Comparison of ENCODE assay signal across 13 cellular contexts in genomic region chr2:144607899-144608477, GRCh38.
DNase-seq lines count a peak whose midpoint lies in the region; ATAC-seq and TF ChIP-seq lines count a peak whose summit lies in the region.
"Had no signal": no experiment of that assay in that cellular context is flagged by ENCODE, and none has a peak within 500 bp of the region (broad histone marks: within the 10 kb centered on the region; RNA-seq: fewer than 3 reads in every experiment).

No MANE protein-coding gene starts in this region.

- H3K36me3 Mint-ChIP-seq in T-helper 17 cell (ENCODE audit: low read depth) (no peaks in the 10 kb centered on the region), nephron progenitor cell (ENCODE audit: low read depth) (no peaks in the 10 kb centered on the region)

- ATAC-seq in lung (ENCODE audit: insufficient read depth, low FRiP score) (peak; percentile 55), T-helper 17 cell (no peak)
- ATAC-seq: activated CD8-positive, alpha-beta T cell treated with anti-CD3 and anti-CD28 coated beads, Interleukin-2, amount 10 ng/mL, durations not matched to agents 7 days and 5 days; gastrocnemius medialis had no signal

- H3K9me3 ChIP-seq in lung (ENCODE audit: control insufficient read depth in 2 of 2, insufficient read depth in 1 of 2, low read length in 1 of 2) (no peaks in the 10 kb centered on the region), tibial nerve (no peaks in the 10 kb centered on the region), hepatocyte (ENCODE audit: low read depth) (no peaks in the 10 kb centered on the region), T-helper 17 cell (ENCODE audit: control insufficient read depth, low read length, poor library complexity, severe bottlenecking) (no peaks in the 10 kb centered on the region)
- H3K9me3 ChIP-seq: gastrocnemius medialis had no signal

- DNase-seq in SIG-M5 treated with dmso at 0.1 percent for 504 hours (lab: John Stamatoyannopoulos, UW; ENCODE audit: unreplicated experiment) = peak; percentile 42
- DNase-seq in SIG-M5 (lab: John Stamatoyannopoulos, UW) = no peak
- DNase-seq in caudate nucleus (lab: John Stamatoyannopoulos, UW) = no peak
- DNase-seq in lung (ENCODE audit: low spot score) = peak; percentile 32
- DNase-seq in tibial nerve (ENCODE audit: low spot score in 2 of 2) = peak; percentile 14 to 25
- no peak for DNase-seq in hepatocyte (ENCODE audit: low spot score)
- no peak for DNase-seq in T-helper 17 cell
- no peak for DNase-seq in nephron progenitor cell
- DNase-seq: activated CD8-positive, alpha-beta T cell treated with anti-CD3 and anti-CD28 coated beads, Interleukin-2, amount 10 ng/mL, durations not matched to agents 7 days and 5 days; NCI-H2227 treated with DMSO at 0.1 percent for 48 hours; stimulated activated CD4-positive, alpha-beta T cell treated with anti-CD3 and anti-CD28 coated beads, Interleukin-2, amount 100 ng/mL, for 48 hours had no signal

- H3K36me3 ChIP-seq in lung (ENCODE audit: control insufficient read depth in 2 of 2, insufficient read depth in 2 of 2, low read length in 2 of 2) (no peaks in the 10 kb centered on the region), tibial nerve (no peaks in the 10 kb centered on the region), hepatocyte (replicated peaks; ENCODE audit: insufficient read depth, low read depth) (no peaks in the 10 kb centered on the region)
- H3K36me3 ChIP-seq: gastrocnemius medialis had no signal

- no peaks in the 10 kb centered on the region for H3K9me2 ChIP-seq in hepatocyte (replicated peaks; ENCODE audit: insufficient read depth)

- no peak overlapping the region for H3K27ac Mint-ChIP-seq in T-helper 17 cell
- H3K27ac Mint-ChIP-seq in nephron progenitor cell = no peak overlapping the region
- H3K27ac Mint-ChIP-seq: activated CD8-positive, alpha-beta T cell treated with anti-CD3 and anti-CD28 coated beads, Interleukin-2, amount 10 ng/mL, durations not matched to agents 7 days and 5 days had no signal

- H3K4me2 ChIP-seq in hepatocyte = no peak overlapping the region

- H3K27ac ChIP-seq in caudate nucleus (ENCODE audit: low read depth, low read length) = peak overlapping the region; percentile 49
- peak overlapping the region in 1 of 2 donors; percentile 18 for H3K27ac ChIP-seq in lung (ENCODE audit: low read depth in 1 of 2, low read length in 1 of 2)
- H3K27ac ChIP-seq in tibial nerve = peak overlapping the region in 2 of 4 donors; percentile 72 to 73
- H3K27ac ChIP-seq in hepatocyte = no peak overlapping the region
- H3K27ac ChIP-seq: SK-N-MC had no signal

- H3K79me2 ChIP-seq in hepatocyte = no peaks in the 10 kb centered on the region

- 36 to 58% methylated on average over 6 of the region's 6 CpGs for WGBS in lung, 2 donors
- WGBS in tibial nerve, 2 donors = 58 to 64% methylated on average over 6 of the region's 6 CpGs
- 95% methylated on average over 6 of the region's 6 CpGs for WGBS in hepatocyte (ENCODE audit: low lambda C conversion rate, missing lambda C conversion rate)

- H3K4me1 Mint-ChIP-seq in T-helper 17 cell (peaks cover 2% of the 10 kb centered on the region), nephron progenitor cell (peaks cover 15% of the 10 kb centered on the region)

- H3K4me3 Mint-ChIP-seq in T-helper 17 cell = no peak overlapping the region
- no peak overlapping the region for H3K4me3 Mint-ChIP-seq in nephron progenitor cell
- H3K4me3 Mint-ChIP-seq: activated CD8-positive, alpha-beta T cell treated with anti-CD3 and anti-CD28 coated beads, Interleukin-2, amount 10 ng/mL, durations not matched to agents 7 days and 5 days had no signal

- no peak for TF ChIP-seq POLR2A in tibial nerve (IDR thresholded peaks at IDR 0.05)

- no peak overlapping the region for H3K4me3 ChIP-seq in lung
- no peak overlapping the region for H3K4me3 ChIP-seq in tibial nerve
- no peak overlapping the region for H3K4me3 ChIP-seq in hepatocyte
- H3K4me3 ChIP-seq: gastrocnemius medialis, SK-N-MC had no signal

- no peaks in the 10 kb centered on the region for H3K9me3 Mint-ChIP-seq in nephron progenitor cell

- H3K27me3 Mint-ChIP-seq in T-helper 17 cell (peaks cover 4% of the 10 kb centered on the region), nephron progenitor cell (ENCODE audit: low read depth, poor library complexity) (peaks cover 6% of the 10 kb centered on the region)

- H4K20me1 ChIP-seq in hepatocyte (ENCODE audit: insufficient read depth, poor library complexity, severe bottlenecking) = no peaks in the 10 kb centered on the region

- H3K4me1 ChIP-seq in lung (ENCODE audit: control insufficient read depth in 2 of 2, insufficient read depth in 2 of 2, low read length in 2 of 2) (no peaks in the 10 kb centered on the region), tibial nerve (no peaks in the 10 kb centered on the region), hepatocyte (ENCODE audit: insufficient read depth) (no peaks in the 10 kb centered on the region)
- H3K4me1 ChIP-seq: gastrocnemius medialis had no signal

- H3K27me3 ChIP-seq in lung (ENCODE audit: control insufficient read depth, insufficient read depth) (no peaks in the 10 kb centered on the region), tibial nerve (no peaks in the 10 kb centered on the region), hepatocyte (no peaks in the 10 kb centered on the region)
- H3K27me3 ChIP-seq: gastrocnemius medialis had no signal

- H2AFZ ChIP-seq in hepatocyte = no peak overlapping the region

- no peak for TF ChIP-seq CTCF in lung (IDR thresholded peaks at IDR 0.05; ENCODE audit: control extremely low read depth, extremely low read depth)
- no peak for TF ChIP-seq CTCF in tibial nerve (IDR thresholded peaks at IDR 0.05)
- TF ChIP-seq CTCF in hepatocyte (IDR thresholded peaks at IDR 0.05; ENCODE audit: poor library complexity) = no peak
- no peak for TF ChIP-seq CTCF in nephron progenitor cell (IDR thresholded peaks at IDR 0.05)

- peak; percentile 59 to 69 for TF ChIP-seq EP300 in tibial nerve (IDR thresholded peaks at IDR 0.05)

Comparison
In these comparisons a context has a peak if more than half of its experiments do, and no peak if none do; other contexts are left out.
1. DNase-seq: peak in SIG-M5 treated with dmso at 0.1 percent for 504 hours (single experiment), lung (single experiment) and tibial nerve (2 of 2); none in SIG-M5 (single experiment), caudate nucleus (0 of 61), hepatocyte (single experiment), T-helper 17 cell (0 of 3) and nephron progenitor cell (single experiment).